ENCODE assay signal across 21 cellular contexts in the genomic region with DNA sequence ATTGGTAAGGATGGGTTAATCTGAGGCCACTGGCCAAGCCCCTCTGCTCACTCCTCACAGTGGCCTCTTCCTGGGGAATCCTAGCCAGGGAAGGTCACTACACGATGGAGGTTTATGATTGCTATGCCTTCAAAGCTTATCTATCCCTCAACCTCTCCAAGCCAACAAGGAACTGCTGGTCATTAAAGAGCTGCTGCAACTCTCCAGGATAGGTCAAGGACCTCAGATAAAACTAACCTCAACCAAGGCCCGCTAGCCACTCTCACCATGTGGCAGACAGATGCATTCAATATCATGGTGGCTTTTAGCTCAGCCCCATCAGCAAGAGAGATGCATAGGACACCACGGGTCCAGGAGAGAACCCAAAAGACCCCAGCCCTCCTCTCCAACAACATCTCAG.
"Had no signal": no experiment of that assay in that cellular context is flagged by ENCODE, and none has a peak within 500 bp of the region (broad histone marks: within the 10 kb centered on the region; RNA-seq: fewer than 3 reads in every experiment).

No MANE protein-coding gene starts in this region.

- H3K27me3 ChIP-seq: MG63 had no signal

- H3K36me3 ChIP-seq: MG63 had no signal

- H3K4me3 ChIP-seq: MG63 had no signal

- DNase-seq: KBM-7, MG63, NCI-H1092, NCI-H1105 treated with DMSO at 0.1 percent for 48 hours, NCI-H1417 treated with DMSO at 0.1 percent for 48 hours, NCI-H146, NCI-H1694 treated with DMSO at 0.1 percent for 48 hours, NCI-H1930, NCI-H2081, NCI-H2107, NCI-H226, NCI-H446, NCI-H510A, NCI-H524 treated with DMSO at 0.1 percent for 48 hours, NCI-H69, NCI-H774, PC-3, SHP77 had no signal

- H3K27ac ChIP-seq: RWPE1 had no signal

- FAIRE-seq: HTR-8/SVneo had no signal

- H3K9me3 ChIP-seq: MG63 had no signal

- ATAC-seq: Panc1, PC-3 had no signal
